Comparison of ENCODE assay signal across 10 cellular contexts in the genomic region with DNA sequence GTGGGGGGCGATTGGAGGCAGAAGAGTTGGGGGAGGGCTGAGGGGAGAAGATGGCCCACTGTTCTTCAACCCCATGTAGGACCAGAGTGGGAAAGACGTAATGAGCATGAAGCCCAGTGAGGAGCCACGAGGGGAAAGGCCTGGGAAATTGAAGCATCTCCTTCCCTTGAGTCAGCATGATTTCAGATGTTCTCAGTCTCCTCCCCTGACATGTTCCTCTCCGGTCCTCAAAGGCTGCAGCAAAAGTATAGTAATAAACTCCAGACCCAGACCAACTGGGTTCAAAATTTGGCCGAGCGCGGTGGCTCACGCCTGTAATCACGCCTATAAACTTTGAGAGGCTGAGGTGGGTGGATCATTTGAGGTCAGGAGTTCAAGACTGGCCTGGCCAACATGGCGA. TPM values are rescaled to one million over a fixed set of nuclear protein-coding genes. Genes with fewer than 3 reads are reported as not detected.
"Had no signal": no experiment of that assay in that cellular context is flagged by ENCODE, and none has a peak within 500 bp of the region (broad histone marks: within the 10 kb centered on the region; RNA-seq: fewer than 3 reads in every experiment).

No MANE protein-coding gene starts in this region.

- H3K9me3 Mint-ChIP-seq: activated CD4-positive, alpha-beta T cell treated with anti-CD3 and anti-CD28 coated beads, Interleukin-2, amount 10 ng/mL, durations not matched to agents 7 days and 5 days; stimulated activated naive CD8-positive, alpha-beta T cell treated with anti-CD3 and anti-CD28 coated beads, Interleukin-15, Interleukin-2, amounts not matched to agents 100 ng/mL and 50 ng/mL, for 24 hours; T-helper 2 cell treated with Interferon-gamma antibody and Interleukin-4, amounts not matched to agents 5 μg/mL and 100 μg/mL, for 36 hours; type B pancreatic cell had no signal

- H3K4me3 ChIP-seq: adrenal gland, cardiac muscle cell, colonic mucosa, esophagus squamous epithelium had no signal

- H3K36me3 ChIP-seq: adrenal gland, cardiac muscle cell, colonic mucosa, esophagus squamous epithelium had no signal

- H3K9me3 ChIP-seq: adrenal gland, colonic mucosa, esophagus squamous epithelium had no signal

- H3K4me3 Mint-ChIP-seq: stimulated activated naive CD8-positive, alpha-beta T cell treated with anti-CD3 and anti-CD28 coated beads, Interleukin-15, Interleukin-2, amounts not matched to agents 100 ng/mL and 50 ng/mL, for 24 hours had no signal

- H3K36me3 Mint-ChIP-seq: type B pancreatic cell had no signal

- H3K27ac Mint-ChIP-seq: activated CD4-positive, alpha-beta T cell treated with anti-CD3 and anti-CD28 coated beads, Interleukin-2, amount 10 ng/mL, durations not matched to agents 7 days and 5 days; type B pancreatic cell had no signal

- H3K27ac ChIP-seq: adrenal gland, cardiac muscle cell, colonic mucosa, esophagus squamous epithelium had no signal

- DNase-seq: esophagus squamous epithelium had no signal

RNA-seq across cellular contexts. Expression of gene TMEM151B, which starts 3.0 kb away (rescaled TPM):
- total RNA-seq: activated CD4-positive, alpha-beta T cell treated with anti-CD3 and anti-CD28 coated beads, Interleukin-2, amount 10 ng/mL, durations not matched to agents 7 days and 5 days; esophagus squamous epithelium; posterior vena cava; skeletal muscle tissue had no signal
